ENCODE assay signal across 1 cellular context in the genomic region with DNA sequence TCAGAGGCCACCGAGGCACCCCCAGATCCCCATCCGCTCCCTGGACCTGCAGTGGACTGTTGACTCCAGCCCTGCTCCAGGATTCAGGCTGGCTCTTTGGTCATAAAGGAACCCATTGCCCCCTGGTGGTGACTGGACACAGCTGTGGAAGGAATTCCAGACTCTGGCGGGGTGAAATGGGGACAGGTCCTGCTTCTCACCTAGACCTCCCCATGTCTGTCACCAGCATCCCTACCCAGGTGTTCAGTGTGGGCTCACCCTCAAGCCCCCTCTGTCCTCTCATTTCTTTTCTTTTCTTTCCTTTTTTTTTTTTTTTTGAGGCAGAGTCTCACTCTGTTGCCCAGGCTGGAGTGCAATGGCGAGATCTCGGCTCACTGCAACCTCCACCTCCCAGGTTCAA.
A peak's percentile ranks its signal among the peaks of the same experiment; 100 is the strongest.
TF ChIP-seq lines count a peak whose summit lies in the region.

No MANE protein-coding gene starts in this region.

TF ChIP-seq in H1, 55 proteins besides CTCF, POLR2A, EP300 and RAD21:
- no peak for TF ChIP-seq ASH2L (IDR thresholded peaks at IDR 0.05; ENCODE audit: low read length)
- 0 out of 2 replicates have a peak, but pooled peaks have one; percentile 40 for TF ChIP-seq RXRA (IDR thresholded peaks at IDR 0.05; ENCODE audit: insufficient read depth, low read depth, low read length)
- TF ChIP-seq TEAD4 (IDR thresholded peaks at IDR 0.05; ENCODE audit: low read depth, low read length), result peak; percentile 90
